ENCODE assay signal across 1 cellular context in genomic region chr2:27264253-27264752, GRCh38.
TF ChIP-seq lines count a peak whose summit lies in the region.

No MANE protein-coding gene starts in this region.

TF ChIP-seq in endothelial cell of umbilical vein, 7 proteins besides CTCF, POLR2A, EP300 and RAD21:
- TF ChIP-seq MAX (IDR thresholded peaks at IDR 0.05; ENCODE audit: insufficient read depth, insufficient read length) (no peak), EZH2 (IDR thresholded peaks at IDR 0.05; ENCODE audit: borderline replicate concordance, low read depth, low read length, severe bottlenecking) (peak; percentile 55)
